8 cellular contexts compared by ENCODE assay signal in genomic region chr5:1763548-1763911, GRCh38. TPM values are rescaled to one million over a fixed set of nuclear protein-coding genes. Genes with fewer than 3 reads are reported as not detected.
DNase-seq lines count a peak whose midpoint lies in the region; ATAC-seq, FAIRE-seq and TF ChIP-seq lines count a peak whose summit lies in the region.

No MANE protein-coding gene starts in this region.

- H3K4me2 ChIP-seq in HepG2 (ENCODE audit: low read depth, low read length): no peak overlapping the region

- TF ChIP-seq EP300 in HepG2 (IDR thresholded peaks at IDR 0.05; ENCODE audit: low read depth in 2 of 2, low read length in 2 of 2) (no peak), HepG2 (CRISPR knock-in tag; IDR thresholded peaks at IDR 0.05; ENCODE audit: borderline replicate concordance) (no peak), upper lobe of left lung (IDR thresholded peaks at IDR 0.05) (no peak)

- TF ChIP-seq CTCF in HepG2 (CRISPR knock-in tag; IDR thresholded peaks at IDR 0.05) (peak; percentile 78), upper lobe of left lung (IDR thresholded peaks at IDR 0.05) (peak in 5 of 6 experiments; percentile 24 to 48 (median 27))

- peak; percentile 93 for ATAC-seq in HepG2
- ATAC-seq in upper lobe of left lung (ENCODE audit: low FRiP score in 2 of 2): peak in 1 of 2 donors; percentile 46
- no peak for ATAC-seq in HG03521 (IDR thresholded peaks at IDR 0.05; ENCODE audit: unreplicated experiment)
- ATAC-seq in GM18498 (IDR thresholded peaks at IDR 0.05; ENCODE audit: unreplicated experiment): no peak

- H3K79me2 ChIP-seq in HepG2 (ENCODE audit: insufficient read depth, low read length): no peaks in the 10 kb centered on the region

- H3K27ac ChIP-seq in HepG2 (ENCODE audit: extremely low read length, insufficient read depth, low read length) (no peak overlapping the region), upper lobe of left lung (no peak overlapping the region)

- no peaks in the 10 kb centered on the region for H3K36me3 ChIP-seq in H7 (replicated peaks; ENCODE audit: control insufficient read depth, insufficient read depth, low read length)
- no peaks in the 10 kb centered on the region for H3K36me3 ChIP-seq in HepG2 (replicated peaks in 1 of 2; ENCODE audit: control insufficient read depth in 1 of 2, insufficient read depth in 2 of 2, low read length in 2 of 2)
- H3K36me3 ChIP-seq in upper lobe of left lung: no peaks in the 10 kb centered on the region

- H2AFZ ChIP-seq in HepG2 (ENCODE audit: low read length): no peak overlapping the region

- no peaks in the 10 kb centered on the region for H3K27me3 ChIP-seq in H7 (ENCODE audit: control insufficient read depth, insufficient read depth, low read length)
- peaks cover 13 to 77% of the 10 kb centered on the region in 2 experiments for H3K27me3 ChIP-seq in HepG2 (ENCODE audit: control insufficient read depth in 1 of 2, insufficient read depth in 2 of 2, low read length in 2 of 2)
- H3K27me3 ChIP-seq in upper lobe of left lung: no peaks in the 10 kb centered on the region

- CTCF ChIA-PET in HepG2 (lab: Yijun Ruan, JAX; ENCODE audit: low intra/inter-chr PET ratio, low total read pairs): interaction anchor here (1.4 kb wide), 2 partner anchors 275 to 388 kb away, joined by 4 to 9 read pairs; no protein-coding TSS in a partner anchor

- TF ChIP-seq POLR2A in HepG2 (IDR thresholded peaks at IDR 0.05; ENCODE audit: insufficient read depth in 1 of 2, low read depth in 2 of 2, low read length in 2 of 2): no peak
- no peak for TF ChIP-seq POLR2A in upper lobe of left lung (IDR thresholded peaks at IDR 0.05)

- intact Hi-C loops in HepG2 (cut with micrococcal nuclease; ENCODE audit: unreplicated experiment): loop anchor here (1.0 to 5.0 kb wide), 2 partner anchors 275 to 389 kb away; no protein-coding TSS in a partner anchor

- peak; percentile 42 for FAIRE-seq in HepG2 (lab: Jason Lieb, UNC)

- 0 out of 2 replicates have a peak, but pooled peaks cover 2% of the 10 kb centered on the region for H4K20me1 ChIP-seq in HepG2 (ENCODE audit: insufficient read depth, low read length)

- H3K9me3 ChIP-seq in HepG2 (ENCODE audit: low read length) (no peaks in the 10 kb centered on the region), upper lobe of left lung (peaks cover 0 to 1% (median 0%) of the 10 kb centered on the region in 4 donors)

- no CpG with 5 or more reads among the region's 15 CpGs for WGBS in HepG2 (ENCODE audit: low lambda C conversion rate)
- WGBS in upper lobe of left lung, 2 donors: 29 to 44% methylated on average over 15 of the region's 15 CpGs

- POLR2A ChIA-PET in HepG2 (lab: Yijun Ruan, JAX): no interaction called here

- DNase-seq in CMK (ENCODE audit: low read depth): peak; percentile 12
- peak; percentile 91 for DNase-seq in H7
- DNase-seq in SW480 (ENCODE audit: low spot score): peak; percentile 66
- DNase-seq in dedifferentiated amniotic fluid mesenchymal stem cell (ENCODE audit: extremely low spot score): peak; percentile 56
- DNase-seq in HepG2 (ENCODE audit: low spot score): peak; percentile 43
- DNase-seq in upper lobe of left lung: peak in 1 of 2 donors; percentile 20

- peak; percentile 69 for TF ChIP-seq RAD21 in HepG2 (CRISPR knock-in tag; IDR thresholded peaks at IDR 0.05)

- no peaks in the 10 kb centered on the region for H3K4me1 ChIP-seq in HepG2 (ENCODE audit: insufficient read depth, low read length)
- H3K4me1 ChIP-seq in upper lobe of left lung: no peaks in the 10 kb centered on the region

- in situ Hi-C loops in HepG2 (cut with HindIII; ENCODE audit: extremely low pct_ligation_motif_present, low pct_unique_long_range_greater_than_20kb): loop anchor here (10.0 kb wide), 1 partner anchor 251 kb away; no protein-coding TSS in a partner anchor

- H3K9ac ChIP-seq in HepG2 (ENCODE audit: insufficient read depth, low read depth, low read length): no peak overlapping the region

- no peak overlapping the region for H3K4me3 ChIP-seq in H7 (ENCODE audit: insufficient read depth, low read depth, low read length)
- H3K4me3 ChIP-seq in HepG2 (replicated peaks in 1 of 3; ENCODE audit: insufficient read depth in 1 of 3, low read depth in 2 of 3, low read length in 3 of 3): no peak overlapping the region
- H3K4me3 ChIP-seq in upper lobe of left lung: no peak overlapping the region

- BruUV-seq in HepG2 (replicated peaks; lab: Mats Ljungman, UMichigan): no TSS peak

TF ChIP-seq in HepG2, 621 proteins besides CTCF, POLR2A, EP300 and RAD21 (continues in another document):
- TF ChIP-seq ZNF747 (CRISPR knock-in tag; IDR thresholded peaks at IDR 0.05; ENCODE audit: borderline replicate concordance) (no peak), MEIS1 (CRISPR knock-in tag; IDR thresholded peaks at IDR 0.05; ENCODE audit: borderline replicate concordance) (no peak), ZFX (CRISPR knock-in tag; IDR thresholded peaks at IDR 0.05; ENCODE audit: low read depth) (no peak), RFXANK (CRISPR knock-in tag; IDR thresholded peaks at IDR 0.05) (no peak), SETDB1 (CRISPR knock-in tag; IDR thresholded peaks at IDR 0.05; ENCODE audit: borderline replicate concordance) (no peak), SRSF1 (optimal IDR thresholded peaks at IDR 0.05; ENCODE audit: low read depth, low read length) (no peak), ZBTB2 (CRISPR knock-in tag; IDR thresholded peaks at IDR 0.05; ENCODE audit: low read depth) (no peak), MAF1 (CRISPR knock-in tag; IDR thresholded peaks at IDR 0.05; ENCODE audit: borderline replicate concordance) (no peak)

RNA-seq across cellular contexts. Expression of gene MRPL36, which starts 36.1 kb away (rescaled TPM):
- total RNA-seq in H7 (2014; rRNA removed; shearing (Covaris generic)): 49.4 and 83.8 TPM in 2 replicates
- total RNA-seq in HepG2 (2016; rRNA removed; fragmentation: Illumina TruSeq; extraction: Trizol): 113 and 135 TPM in 2 replicates
- 108 and 113 TPM in 2 replicates for total RNA-seq in HepG2 (2016; cell fraction: cytosol; rRNA removed; fragmentation: Illumina TruSeq; extraction: Trizol; ENCODE audit: low read depth)
- 108 and 154 TPM in 2 replicates for total RNA-seq in HepG2 (2016; cell fraction: insoluble cytoplasmic fraction; rRNA removed; fragmentation: Illumina TruSeq; extraction: Trizol)
- total RNA-seq in HepG2 (2016; cell fraction: membrane; rRNA removed; fragmentation: Illumina TruSeq; extraction: Trizol): 76.0 and 81.1 TPM in 2 replicates
- 37.1 and 47.0 TPM in 2 replicates for total RNA-seq in HepG2 (2016; cell fraction: nucleus; rRNA removed; fragmentation: Illumina TruSeq; extraction: Trizol)
- 70.5 and 71.3 TPM in 2 replicates for polyA plus RNA-seq in HepG2 (2011; rRNA removed)
- polyA plus RNA-seq in HepG2 (2011; cell fraction: cytosol; rRNA removed): 65.9 and 74.3 TPM in 2 replicates
- polyA plus RNA-seq in HepG2 (2011; cell fraction: nucleus; rRNA removed): 25.2 and 29.0 TPM in 2 replicates
- polyA plus RNA-seq in HepG2 (2012): 59.1 and 65.6 TPM in 2 replicates
- 88.2 and 98.8 TPM in 2 replicates for polyA plus RNA-seq in HepG2 (2016; cell fraction: cytosol; fragmentation: Illumina TruSeq; extraction: Trizol; ENCODE audit: low read depth)
- polyA plus RNA-seq in HepG2 (2016; cell fraction: insoluble cytoplasmic fraction; fragmentation: Illumina TruSeq; extraction: Trizol; ENCODE audit: low read depth): 150 and 160 TPM in 2 replicates
- 60.1 and 66.8 TPM in 2 replicates for polyA plus RNA-seq in HepG2 (2016; cell fraction: membrane; fragmentation: Illumina TruSeq; extraction: Trizol; ENCODE audit: low read depth)
- polyA plus RNA-seq in HepG2 (2016; cell fraction: nucleus; fragmentation: Illumina TruSeq; extraction: Trizol; ENCODE audit: insufficient read depth, low read depth): 65.9 and 77.9 TPM in 2 replicates
- 30.3 and 163 TPM in 2 replicates for polyA minus RNA-seq in HepG2 (2011; rRNA and poly(A)+ RNA removed; ENCODE audit: low replicate concordance)
- 21.5 and 22.2 TPM in 2 replicates for polyA minus RNA-seq in HepG2 (2011; cell fraction: cytosol; rRNA and poly(A)+ RNA removed)
- polyA minus RNA-seq in HepG2 (2011; cell fraction: nucleus; rRNA and poly(A)+ RNA removed): 21.4 and 25.5 TPM in 2 replicates
- 10 to 100 TPM; 10.5 to 30.4 (median 21.5) TPM for total RNA-seq in upper lobe of left lung

RNA-seq across cellular contexts. Expression of gene NDUFS6, which starts 37.7 kb away (rescaled TPM):
- total RNA-seq in H7 (2014; rRNA removed; shearing (Covaris generic)): 35.2 and 51.9 TPM in 2 replicates
- total RNA-seq in HepG2 (2016; rRNA removed; fragmentation: Illumina TruSeq; extraction: Trizol): 50.4 and 63.7 TPM in 2 replicates
- total RNA-seq in HepG2 (2016; cell fraction: cytosol; rRNA removed; fragmentation: Illumina TruSeq; extraction: Trizol; ENCODE audit: low read depth): 15.2 and 15.4 TPM in 2 replicates
- total RNA-seq in HepG2 (2016; cell fraction: insoluble cytoplasmic fraction; rRNA removed; fragmentation: Illumina TruSeq; extraction: Trizol): 53.0 and 63.5 TPM in 2 replicates
- 25.8 and 27.4 TPM in 2 replicates for total RNA-seq in HepG2 (2016; cell fraction: membrane; rRNA removed; fragmentation: Illumina TruSeq; extraction: Trizol)
- total RNA-seq in HepG2 (2016; cell fraction: nucleus; rRNA removed; fragmentation: Illumina TruSeq; extraction: Trizol): 17.5 and 20.2 TPM in 2 replicates
- 22.2 and 23.7 TPM in 2 replicates for polyA plus RNA-seq in HepG2 (2011; rRNA removed)
- 72.6 and 97.8 TPM in 2 replicates for polyA plus RNA-seq in HepG2 (2011; cell fraction: cytosol; rRNA removed)
- 21.7 and 33.4 TPM in 2 replicates for polyA plus RNA-seq in HepG2 (2011; cell fraction: nucleus; rRNA removed)
- polyA plus RNA-seq in HepG2 (2012): 46.4 and 50.3 TPM in 2 replicates
- 27.6 and 35.6 TPM in 2 replicates for polyA plus RNA-seq in HepG2 (2016; cell fraction: cytosol; fragmentation: Illumina TruSeq; extraction: Trizol; ENCODE audit: low read depth)
- polyA plus RNA-seq in HepG2 (2016; cell fraction: insoluble cytoplasmic fraction; fragmentation: Illumina TruSeq; extraction: Trizol; ENCODE audit: low read depth): 110 and 131 TPM in 2 replicates
- 36.7 and 40.8 TPM in 2 replicates for polyA plus RNA-seq in HepG2 (2016; cell fraction: membrane; fragmentation: Illumina TruSeq; extraction: Trizol; ENCODE audit: low read depth)
- polyA plus RNA-seq in HepG2 (2016; cell fraction: nucleus; fragmentation: Illumina TruSeq; extraction: Trizol; ENCODE audit: insufficient read depth, low read depth): 54.4 and 56.6 TPM in 2 replicates
- polyA minus RNA-seq in HepG2 (2011; rRNA and poly(A)+ RNA removed; ENCODE audit: low replicate concordance): 9.7 and 41.7 TPM in 2 replicates
- polyA minus RNA-seq in HepG2 (2011; cell fraction: cytosol; rRNA and poly(A)+ RNA removed): 11.4 and 22.6 TPM in 2 replicates
- 8.5 and 11.5 TPM in 2 replicates for polyA minus RNA-seq in HepG2 (2011; cell fraction: nucleus; rRNA and poly(A)+ RNA removed)
- 10 to 100 TPM; 22.9 to 64.6 (median 39.3) TPM for total RNA-seq in upper lobe of left lung
